Comparison of ENCODE assay signal across 8 cellular contexts in genomic region chr12:57462307-57463253, GRCh38. TPM values are rescaled to one million over a fixed set of nuclear protein-coding genes. Genes with fewer than 3 reads are reported as not detected.
DNase-seq lines count a peak whose midpoint lies in the region; ATAC-seq, FAIRE-seq and TF ChIP-seq lines count a peak whose summit lies in the region.

No MANE protein-coding gene starts in this region.

- no peaks in the 10 kb centered on the region for H3K9me3 ChIP-seq in astrocyte (ENCODE audit: insufficient read depth, low read depth, low read length)

- peaks cover 1% of the 10 kb centered on the region for H3K27me3 ChIP-seq in astrocyte (ENCODE audit: insufficient read depth, low read length)

- H3K9ac ChIP-seq in astrocyte (ENCODE audit: low read length): peak overlapping the region; percentile 79

- no peaks in the 10 kb centered on the region for H4K20me1 ChIP-seq in astrocyte (ENCODE audit: insufficient read depth, low read length)

- TF ChIP-seq CTCF in astrocyte (IDR thresholded peaks at IDR 0.05; ENCODE audit: insufficient read depth, low read depth, low read length): peak; percentile 94

- no peaks in the 10 kb centered on the region for H3K9me3 Mint-ChIP-seq in T-helper 1 cell treated with Interleukin-12 subunit alpha and Interleukin-12 subunit beta and Interleukin-4 antibody, amounts not matched to agents 30 μg/mL and 1 μg/mL, for 36 hours
- H3K9me3 Mint-ChIP-seq in astrocyte (ENCODE audit: unreplicated experiment): peaks cover 5% of the 10 kb centered on the region

- H3K4me3 ChIP-seq in astrocyte (ENCODE audit: insufficient read depth, low read depth, low read length): peak overlapping the region; percentile 82

- H3K27me3 Mint-ChIP-seq in T-helper 1 cell treated with Interleukin-12 subunit alpha and Interleukin-12 subunit beta and Interleukin-4 antibody, amounts not matched to agents 30 μg/mL and 1 μg/mL, for 36 hours (ENCODE audit: low read depth): peaks cover 22% of the 10 kb centered on the region
- peaks cover 36% of the 10 kb centered on the region for H3K27me3 Mint-ChIP-seq in astrocyte (ENCODE audit: low read depth, unreplicated experiment)

- peaks cover 24% of the 10 kb centered on the region for H3K4me1 ChIP-seq in astrocyte (ENCODE audit: insufficient read depth, low read length)

- ATAC-seq in GM18499 (IDR thresholded peaks at IDR 0.05; ENCODE audit: insufficient read depth, unreplicated experiment) (peak; percentile 50), HG02870 (IDR thresholded peaks at IDR 0.05; ENCODE audit: unreplicated experiment) (peak; percentile 67)

- DNase-seq in NCI-H146 (lab: John Stamatoyannopoulos, UW): peak; percentile 89
- peak; percentile 82 for DNase-seq in astrocyte (ENCODE audit: low read depth)
- DNase-seq in hepatic stellate cell (ENCODE audit: low spot score): peak; percentile 94
- DNase-seq in renal cortical epithelial cell (ENCODE audit: low read depth): peak; percentile 80
- DNase-seq in cortex of kidney (lab: John Stamatoyannopoulos, UW): no peak

- H3K27ac Mint-ChIP-seq in T-helper 1 cell treated with Interleukin-12 subunit alpha and Interleukin-12 subunit beta and Interleukin-4 antibody, amounts not matched to agents 30 μg/mL and 1 μg/mL, for 36 hours: peak overlapping the region; percentile 79
- peak overlapping the region; percentile 94 for H3K27ac Mint-ChIP-seq in astrocyte (ENCODE audit: unreplicated experiment)

- no peaks in the 10 kb centered on the region for H3K36me3 ChIP-seq in astrocyte (ENCODE audit: insufficient read depth, low read length)

- H3K4me1 Mint-ChIP-seq in T-helper 1 cell treated with Interleukin-12 subunit alpha and Interleukin-12 subunit beta and Interleukin-4 antibody, amounts not matched to agents 30 μg/mL and 1 μg/mL, for 36 hours (ENCODE audit: low read depth): peaks cover 46% of the 10 kb centered on the region
- H3K4me1 Mint-ChIP-seq in astrocyte (ENCODE audit: low read depth, unreplicated experiment): peaks cover 20% of the 10 kb centered on the region

- H3K36me3 Mint-ChIP-seq in T-helper 1 cell treated with Interleukin-12 subunit alpha and Interleukin-12 subunit beta and Interleukin-4 antibody, amounts not matched to agents 30 μg/mL and 1 μg/mL, for 36 hours (ENCODE audit: low read depth): peaks cover 4% of the 10 kb centered on the region
- H3K36me3 Mint-ChIP-seq in astrocyte (ENCODE audit: low read depth, unreplicated experiment): peaks cover 13% of the 10 kb centered on the region

- H3K4me3 Mint-ChIP-seq in T-helper 1 cell treated with Interleukin-12 subunit alpha and Interleukin-12 subunit beta and Interleukin-4 antibody, amounts not matched to agents 30 μg/mL and 1 μg/mL, for 36 hours: peak overlapping the region; percentile 87
- peak overlapping the region; percentile 95 for H3K4me3 Mint-ChIP-seq in astrocyte (ENCODE audit: unreplicated experiment)

- no peaks in the 10 kb centered on the region for H3K79me2 ChIP-seq in astrocyte (ENCODE audit: insufficient read depth, low read length)

- peak overlapping the region; percentile 99 for H3K4me2 ChIP-seq in astrocyte (ENCODE audit: low read length)

- FAIRE-seq in astrocyte (lab: Jason Lieb, UNC): no peak

- peak overlapping the region; percentile 21 for H3K27ac ChIP-seq in astrocyte (ENCODE audit: low read depth, low read length)

- H2AFZ ChIP-seq in astrocyte (ENCODE audit: low read depth, low read length): peak overlapping the region; percentile 85

RNA-seq across cellular contexts. Expression of gene GLI1, which starts 3.0 kb away (rescaled TPM):
- total RNA-seq in astrocyte (5.8 and 6.8 TPM in 2 replicates), renal cortical epithelial cell (0.50 TPM in 1 of 2 replicates, not detected in the other)

RNA-seq across cellular contexts. Expression of gene INHBE, which starts 7.5 kb away (rescaled TPM):
- total RNA-seq in astrocyte (24.6 and 37.5 TPM in 2 replicates), renal cortical epithelial cell (1.0 and 3.1 TPM in 2 replicates)

RNA-seq across cellular contexts. Expression of gene ARHGAP9, which starts 17.1 kb away (rescaled TPM):
- total RNA-seq in astrocyte: 2.5 and 3.1 TPM in 2 replicates
- total RNA-seq in renal cortical epithelial cell: not detected in 2 replicates

RNA-seq across cellular contexts. Expression of gene MARS1, which starts 25.3 kb away (rescaled TPM):
- total RNA-seq in astrocyte: 351 and 384 TPM in 2 replicates
- total RNA-seq in renal cortical epithelial cell: 131 and 134 TPM in 2 replicates

RNA-seq across cellular contexts. Expression of gene INHBC, which starts 28.0 kb away (rescaled TPM):
- total RNA-seq in astrocyte (not detected in 2 replicates), renal cortical epithelial cell (not detected in 2 replicates)
